26 cellular contexts compared by ENCODE assay signal in genomic region chr2:216855079-216855478, GRCh38. TPM values are rescaled to one million over a fixed set of nuclear protein-coding genes. Genes with fewer than 3 reads are reported as not detected.
DNase-seq lines count a peak whose midpoint lies in the region; ATAC-seq, FAIRE-seq and TF ChIP-seq lines count a peak whose summit lies in the region.
"Had no signal": no experiment of that assay in that cellular context is flagged by ENCODE, and none has a peak within 500 bp of the region (broad histone marks: within the 10 kb centered on the region; RNA-seq: fewer than 3 reads in every experiment).

No MANE protein-coding gene starts in this region.

- peak in 2 of 8 donors; percentile 11 to 29 for ATAC-seq in heart right ventricle
- ATAC-seq in right cardiac atrium: no peak
- ATAC-seq: CD8-positive, alpha-beta T cell; GM12878 had no signal

- TF ChIP-seq POLR2A in uterus (IDR thresholded peaks at IDR 0.05) (no peak), Peyer's patch (IDR thresholded peaks at IDR 0.05) (no peak)

- no peak for DNase-seq in heart right ventricle
- DNase-seq in right cardiac atrium: no peak
- DNase-seq in HAP-1 (ENCODE audit: low spot score in 2 of 2): peak; percentile 50 to 52
- no peak for DNase-seq in nephron progenitor cell
- DNase-seq in uterus: no peak
- DNase-seq in kidney: no peak
- DNase-seq in Peyer's patch: no peak
- DNase-seq in CD1c-positive myeloid dendritic cell (ENCODE audit: extremely low spot score): no peak
- DNase-seq: AML-193; BE2C; Caco-2; CD8-positive, alpha-beta T cell; DMS153; DND-41; GDM1; GM23248; H7; HFFc6 had no signal

- H3K4me3 Mint-ChIP-seq in nephron progenitor cell: no peak overlapping the region
- H3K4me3 Mint-ChIP-seq: CD14-positive monocyte; CD8-positive, alpha-beta T cell; HFFc6 had no signal

- no peak for FAIRE-seq in kidney (lab: Jason Lieb, UNC)
- FAIRE-seq: A204.1, GM12878, GM19239, H1 had no signal

- WGBS in heart right ventricle, 2 donors: 94 to 96% methylated on average over 4 of the region's 4 CpGs
- WGBS in right cardiac atrium: 98% methylated on average over 4 of the region's 4 CpGs

- peaks cover 62% of the 10 kb centered on the region for H3K4me1 Mint-ChIP-seq in nephron progenitor cell
- H3K4me1 Mint-ChIP-seq: CD14-positive monocyte had no signal

- in situ Hi-C loops in HAP-1 (cut with MboI; ENCODE audit: low sequenced_read_pairs): no loop called here

- no peaks in the 10 kb centered on the region for H3K36me3 Mint-ChIP-seq in nephron progenitor cell (ENCODE audit: low read depth)
- H3K36me3 Mint-ChIP-seq: CD14-positive monocyte; CD8-positive, alpha-beta T cell had no signal

- H3K36me3 ChIP-seq in heart right ventricle (no peaks in the 10 kb centered on the region), HAP-1 (replicated peaks) (no peaks in the 10 kb centered on the region), uterus (no peaks in the 10 kb centered on the region), kidney (ENCODE audit: control insufficient read depth in 1 of 2, insufficient read depth in 2 of 2, low read length in 2 of 2) (no peaks in the 10 kb centered on the region), Peyer's patch (no peaks in the 10 kb centered on the region)
- H3K36me3 ChIP-seq: BE2C; BLaER1 treated with 17β-estradiol and CSF1 and Interleukin-3, amounts not matched to agents 10 nM and 100 nM had no signal

- H3K4me1 ChIP-seq in heart right ventricle (peaks cover 2 to 49% (median 30%) of the 10 kb centered on the region in 9 donors), right cardiac atrium (ENCODE audit: control insufficient read depth, insufficient read depth, low read length) (peaks cover 11% of the 10 kb centered on the region), HAP-1 (0 out of 2 replicates have a peak, but pooled peaks cover 2% of the 10 kb centered on the region), uterus (peaks cover 0 to 3% of the 10 kb centered on the region in 2 donors), kidney (ENCODE audit: control insufficient read depth in 1 of 2, insufficient read depth in 1 of 2, low read depth in 1 of 2, low read length in 2 of 2) (peaks cover 0 to 2% of the 10 kb centered on the region in 2 donors), Peyer's patch (no peaks in the 10 kb centered on the region)

- peaks cover 16% of the 10 kb centered on the region for H3K27me3 Mint-ChIP-seq in nephron progenitor cell (ENCODE audit: low read depth, poor library complexity)

- intact Hi-C loops in heart right ventricle (cut with DNase I) (loop anchor here in 2 of 10 donors (5.0 to 10.0 kb wide), 3 partner anchors 143 to 220 kb away; partner anchors contain the start of gene IGFBP5 (in 1 of the 2)), right cardiac atrium (cut with DNase I) (no loop called here), uterus (cut with DNase I; ENCODE audit: low total_unique reads) (no loop called here), kidney (cut with DNase I) (no loop called here)

- no peaks in the 10 kb centered on the region for H3K9me3 Mint-ChIP-seq in nephron progenitor cell
- H3K9me3 Mint-ChIP-seq: CD8-positive, alpha-beta T cell; HFFc6 had no signal

- H3K9ac ChIP-seq in kidney (ENCODE audit: low read length in 2 of 2): no peak overlapping the region
- H3K9ac ChIP-seq: BLaER1 treated with 17β-estradiol and CSF1 and Interleukin-3, amounts not matched to agents 10 nM and 100 nM; GM23248 had no signal

- H3K27ac ChIP-seq in heart right ventricle (peak overlapping the region in 6 of 10 donors; percentile 0 to 64 (median 56)), right cardiac atrium (ENCODE audit: low read length) (no peak overlapping the region), uterus (peak overlapping the region; percentile 36 to 71), kidney (ENCODE audit: low read depth in 2 of 2, low read length in 2 of 2) (no peak overlapping the region), Peyer's patch (no peak overlapping the region)
- H3K27ac ChIP-seq: 22Rv1; BLaER1 treated with 17β-estradiol and CSF1 and Interleukin-3, amounts not matched to agents 10 nM and 100 nM; GM23248 had no signal

- H3K9me3 ChIP-seq in heart right ventricle (no peaks in the 10 kb centered on the region), right cardiac atrium (ENCODE audit: control insufficient read depth, low read length) (no peaks in the 10 kb centered on the region), HAP-1 (0 out of 2 replicates have a peak, but pooled peaks cover 2% of the 10 kb centered on the region), uterus (no peaks in the 10 kb centered on the region), kidney (ENCODE audit: control insufficient read depth in 1 of 2, low read length in 2 of 2) (no peaks in the 10 kb centered on the region), Peyer's patch (no peaks in the 10 kb centered on the region)
- H3K9me3 ChIP-seq: BE2C, Caco-2 had no signal

- peak overlapping the region; percentile 89 for H3K27ac Mint-ChIP-seq in nephron progenitor cell
- H3K27ac Mint-ChIP-seq: CD14-positive monocyte; CD8-positive, alpha-beta T cell; HFFc6 had no signal

- no peaks in the 10 kb centered on the region for H3K27me3 ChIP-seq in heart right ventricle
- no peaks in the 10 kb centered on the region for H3K27me3 ChIP-seq in right cardiac atrium (ENCODE audit: control insufficient read depth, insufficient read depth)
- H3K27me3 ChIP-seq in HAP-1 (ENCODE audit: low read depth): no peaks in the 10 kb centered on the region
- no peaks in the 10 kb centered on the region for H3K27me3 ChIP-seq in uterus
- H3K27me3 ChIP-seq in Peyer's patch: no peaks in the 10 kb centered on the region
- H3K27me3 ChIP-seq: BE2C; BLaER1 treated with 17β-estradiol and CSF1 and Interleukin-3, amounts not matched to agents 10 nM and 100 nM had no signal

- no peak overlapping the region for H3K4me3 ChIP-seq in heart right ventricle
- no peak overlapping the region for H3K4me3 ChIP-seq in right cardiac atrium (ENCODE audit: low read length)
- no peak overlapping the region for H3K4me3 ChIP-seq in HAP-1
- H3K4me3 ChIP-seq in uterus: no peak overlapping the region
- H3K4me3 ChIP-seq in kidney (ENCODE audit: low read length in 2 of 2): no peak overlapping the region
- H3K4me3 ChIP-seq in Peyer's patch: no peak overlapping the region
- H3K4me3 ChIP-seq: BLaER1 treated with 17β-estradiol and CSF1 and Interleukin-3, amounts not matched to agents 10 nM and 100 nM; GM12878; GM23248 had no signal

- TF ChIP-seq CTCF in heart right ventricle (IDR thresholded peaks at IDR 0.05) (no peak), nephron progenitor cell (IDR thresholded peaks at IDR 0.05) (no peak), uterus (IDR thresholded peaks at IDR 0.05) (no peak), kidney (IDR thresholded peaks at IDR 0.05; ENCODE audit: borderline replicate concordance, extremely low read depth, insufficient read depth) (no peak), Peyer's patch (IDR thresholded peaks at IDR 0.05) (no peak)

RNA-seq across cellular contexts. Expression of gene TNP1, which starts 4.8 kb away (rescaled TPM):
- not detected for total RNA-seq in heart right ventricle
- not detected for polyA plus RNA-seq in heart right ventricle
- not detected for total RNA-seq in right cardiac atrium
- not detected for polyA plus RNA-seq in right cardiac atrium
- not detected for total RNA-seq in uterus
- not detected for total RNA-seq in kidney
- polyA plus RNA-seq in kidney (ENCODE audit: insufficient read depth, low read depth, low replicate concordance): not detected
- total RNA-seq in Peyer's patch: not detected
- total RNA-seq: Caco-2; CD8-positive, alpha-beta T cell; GM12878; GM23248; H1; H7; HFFc6 had no signal
- polyA plus RNA-seq: AG04450, CD14-positive monocyte, GM12878, GM23248, H1 had no signal

Comparison
In these comparisons a context has a peak if more than half of its experiments do, and no peak if none do; other contexts are left out.
1. H3K27ac ChIP-seq: peak in heart right ventricle (6 of 10) and uterus (2 of 2); none in right cardiac atrium (single experiment), kidney (0 of 2) and Peyer's patch (0 of 4).
2. DNase-seq: peak in HAP-1 (2 of 2); none in heart right ventricle (0 of 2), right cardiac atrium (0 of 3), nephron progenitor cell (single experiment), uterus (0 of 2), kidney (single experiment), Peyer's patch (0 of 3) and CD1c-positive myeloid dendritic cell (single experiment).